14 cellular contexts compared by ENCODE assay signal in genomic region chr7:582081-582835, GRCh38.
"Had no signal": no experiment of that assay in that cellular context is flagged by ENCODE, and none has a peak within 500 bp of the region (broad histone marks: within the 10 kb centered on the region; RNA-seq: fewer than 3 reads in every experiment).

No MANE protein-coding gene starts in this region.

- H3K27ac ChIP-seq: brain microvascular endothelial cell, foreskin keratinocyte, psoas muscle, right lobe of liver, thoracic aorta, upper lobe of right lung had no signal

- ATAC-seq: activated CD4-positive, CD25-positive, alpha-beta regulatory T cell treated with anti-CD3 and anti-CD28 coated beads, Interleukin-2, amount 50 U/mL, for 24 hours; activated CD8-positive, alpha-beta T cell treated with anti-CD3 and anti-CD28 coated beads for 36 hours; foreskin keratinocyte; psoas muscle; right lobe of liver had no signal

- H3K27me3 Mint-ChIP-seq: activated CD8-positive, alpha-beta T cell treated with anti-CD3 and anti-CD28 coated beads for 36 hours had no signal

- H3K9me3 ChIP-seq: psoas muscle, right lobe of liver, thoracic aorta, upper lobe of right lung had no signal

- DNase-seq: activated CD8-positive, alpha-beta T cell treated with anti-CD3 and anti-CD28 coated beads for 36 hours; activated effector memory CD4-positive, alpha-beta T cell treated with Interleukin-2 at 50 U/mL for 16 hours; anterior cingulate cortex; brain microvascular endothelial cell; cerebellar nuclear complex; effector CD8-positive, alpha-beta T cell; foreskin keratinocyte; kidney glomerular epithelial cell; right lobe of liver; T-helper 9 cell; upper lobe of right lung had no signal

- H3K27me3 ChIP-seq: brain microvascular endothelial cell, foreskin keratinocyte, right lobe of liver, upper lobe of right lung had no signal

- H3K4me1 ChIP-seq: foreskin keratinocyte, psoas muscle, right lobe of liver, upper lobe of right lung had no signal

- H3K36me3 ChIP-seq: brain microvascular endothelial cell, right lobe of liver, thoracic aorta, upper lobe of right lung had no signal

- H3K4me3 ChIP-seq: psoas muscle, right lobe of liver, thoracic aorta, upper lobe of right lung had no signal
